ENCODE assay signal across 16 cellular contexts in genomic region chr3:77055841-77056341, GRCh38. TPM values are rescaled to one million over a fixed set of nuclear protein-coding genes. Genes with fewer than 3 reads are reported as not detected.
"Had no signal": no experiment of that assay in that cellular context is flagged by ENCODE, and none has a peak within 500 bp of the region (broad histone marks: within the 10 kb centered on the region; RNA-seq: fewer than 3 reads in every experiment).

No MANE protein-coding gene starts in this region.

- H3K27ac ChIP-seq: dorsolateral prefrontal cortex, tibial artery, uterus had no signal

- H3K4me3 ChIP-seq: dorsolateral prefrontal cortex, tibial artery, uterus had no signal

- H3K27me3 ChIP-seq: dorsolateral prefrontal cortex, tibial artery, uterus had no signal

- H3K4me1 ChIP-seq: tibial artery, uterus had no signal

- H3K9me3 ChIP-seq: tibial artery, uterus had no signal

- H3K36me3 ChIP-seq: tibial artery, uterus had no signal

- FAIRE-seq: TTC549 had no signal

- DNase-seq: activated CD4-positive, alpha-beta T cell treated with anti-CD3 and anti-CD28 coated beads for 4 hours; activated CD8-positive, alpha-beta memory T cell treated with anti-CD3 and anti-CD28 coated beads, Interleukin-2, amount 50 U/mL, for 4 hours; activated CD8-positive, alpha-beta T cell treated with anti-CD3 and anti-CD28 coated beads, Interleukin-2, amount 10 ng/mL, durations not matched to agents 7 days and 5 days; activated naive CD8-positive, alpha-beta T cell treated with anti-CD3 and anti-CD28 coated beads for 36 hours; anterior cingulate cortex; dorsolateral prefrontal cortex; endodermal cell; hippocampal formation; kidney glomerular epithelial cell; left ventricle myocardium superior; midbrain; stimulated activated CD4-positive, alpha-beta T cell treated with anti-CD3 and anti-CD28 coated beads, Interleukin-2, amount 100 ng/mL, for 48 hours; tibial artery; uterus had no signal

RNA-seq across cellular contexts. Expression of gene ROBO2, which starts 16.0 kb away (rescaled TPM):
- total RNA-seq: activated CD8-positive, alpha-beta T cell treated with anti-CD3 and anti-CD28 coated beads, Interleukin-2, amount 10 ng/mL, durations not matched to agents 7 days and 5 days; activated naive CD8-positive, alpha-beta T cell treated with anti-CD3 and anti-CD28 coated beads for 36 hours; T-helper 2 cell treated with Interferon-gamma antibody and Interleukin-4, amounts not matched to agents 100 ng/mL and 5 ng/mL, for 36 hours had no signal
